ENCODE assay signal across 12 cellular contexts in genomic region chr12:64756371-64756770, GRCh38. TPM values are rescaled to one million over a fixed set of nuclear protein-coding genes. Genes with fewer than 3 reads are reported as not detected.
DNase-seq lines count a peak whose midpoint lies in the region; ATAC-seq and TF ChIP-seq lines count a peak whose summit lies in the region.
"Had no signal": no experiment of that assay in that cellular context is flagged by ENCODE, and none has a peak within 500 bp of the region (broad histone marks: within the 10 kb centered on the region; RNA-seq: fewer than 3 reads in every experiment).

No MANE protein-coding gene starts in this region.

- peak overlapping the region; percentile 96 for H3K4me3 Mint-ChIP-seq in dendritic cell treated with granulocyte-macrophage colony-stimulating factor and Interleukin-4, amounts not matched to agents 40 ng/mL and 50 ng/mL, for 4 days
- H3K4me3 Mint-ChIP-seq: activated naive CD8-positive, alpha-beta T cell treated with anti-CD3 and anti-CD28 coated beads, Interleukin-2, amount 10 ng/mL, durations not matched to agents 7 days and 5 days had no signal

- TF ChIP-seq POLR2A in tibial nerve (IDR thresholded peaks at IDR 0.05): no peak

- 83 to 84% methylated on average over 2 of the region's 2 CpGs for WGBS in tibial nerve, 2 donors

- H3K27ac Mint-ChIP-seq in dendritic cell treated with granulocyte-macrophage colony-stimulating factor and Interleukin-4, amounts not matched to agents 40 ng/mL and 50 ng/mL, for 4 days: peak overlapping the region; percentile 88
- H3K27ac Mint-ChIP-seq: activated naive CD8-positive, alpha-beta T cell treated with anti-CD3 and anti-CD28 coated beads, Interleukin-2, amount 10 ng/mL, durations not matched to agents 7 days and 5 days had no signal

- no peak overlapping the region for H3K4me3 ChIP-seq in tibial nerve
- H3K4me3 ChIP-seq: colonic mucosa, psoas muscle had no signal

- intact Hi-C loops in dendritic cell treated with granulocyte-macrophage colony-stimulating factor and Interleukin-4, amounts not matched to agents 40 ng/mL and 50 ng/mL, for 4 days (cut with micrococcal nuclease): loop anchor here (2.0 to 10.0 kb wide), 3 partner anchors 16 to 302 kb away; partner anchors contain the start of genes RASSF3 and TBK1

- DNase-seq in tibial nerve (ENCODE audit: low spot score in 2 of 2): no peak
- DNase-seq in DMS153 treated with DMSO at 0.1 percent for 48 hours (lab: John Stamatoyannopoulos, UW; ENCODE audit: unreplicated experiment): no peak
- DNase-seq: activated CD4-positive, alpha-beta T cell treated with anti-CD3 and anti-CD28 coated beads, Interleukin-2, amount 50 U/mL, for 4 hours; activated naive CD8-positive, alpha-beta T cell treated with anti-CD3 and anti-CD28 coated beads, Interleukin-2, amount 10 ng/mL, durations not matched to agents 7 days and 5 days; colonic mucosa; KBM-7; psoas muscle had no signal

- H3K36me3 Mint-ChIP-seq in dendritic cell treated with granulocyte-macrophage colony-stimulating factor and Interleukin-4, amounts not matched to agents 40 ng/mL and 50 ng/mL, for 4 days (ENCODE audit: low read depth): peaks cover 70% of the 10 kb centered on the region

- no peak for TF ChIP-seq EP300 in tibial nerve (IDR thresholded peaks at IDR 0.05)

- no peaks in the 10 kb centered on the region for H3K9me3 ChIP-seq in tibial nerve
- H3K9me3 ChIP-seq: colonic mucosa, psoas muscle had no signal

- no peak overlapping the region for H3K27ac ChIP-seq in tibial nerve
- H3K27ac ChIP-seq: colonic mucosa, psoas muscle had no signal

- peaks cover 0 to 19% (median 0%) of the 10 kb centered on the region in 3 donors for H3K36me3 ChIP-seq in tibial nerve
- H3K36me3 ChIP-seq: colonic mucosa had no signal

- ATAC-seq in GM18520 (IDR thresholded peaks at IDR 0.05; ENCODE audit: unreplicated experiment): peak; percentile 37
- ATAC-seq in GM21381 (IDR thresholded peaks at IDR 0.05; ENCODE audit: unreplicated experiment): peak; percentile 37
- ATAC-seq in HG03108 (IDR thresholded peaks at IDR 0.05; ENCODE audit: unreplicated experiment): peak; percentile 31
- ATAC-seq in GM21367 (IDR thresholded peaks at IDR 0.05; ENCODE audit: unreplicated experiment): no peak
- ATAC-seq: psoas muscle had no signal

- no peaks in the 10 kb centered on the region for H3K27me3 Mint-ChIP-seq in dendritic cell treated with granulocyte-macrophage colony-stimulating factor and Interleukin-4, amounts not matched to agents 40 ng/mL and 50 ng/mL, for 4 days
- H3K27me3 Mint-ChIP-seq: activated naive CD8-positive, alpha-beta T cell treated with anti-CD3 and anti-CD28 coated beads, Interleukin-2, amount 10 ng/mL, durations not matched to agents 7 days and 5 days had no signal

- TF ChIP-seq CTCF in tibial nerve (IDR thresholded peaks at IDR 0.05): no peak

- peaks cover 0 to 64% (median 12%) of the 10 kb centered on the region in 4 donors for H3K4me1 ChIP-seq in tibial nerve

- no peaks in the 10 kb centered on the region for H3K9me3 Mint-ChIP-seq in dendritic cell treated with granulocyte-macrophage colony-stimulating factor and Interleukin-4, amounts not matched to agents 40 ng/mL and 50 ng/mL, for 4 days
- H3K9me3 Mint-ChIP-seq: activated naive CD8-positive, alpha-beta T cell treated with anti-CD3 and anti-CD28 coated beads, Interleukin-2, amount 10 ng/mL, durations not matched to agents 7 days and 5 days had no signal

- peaks cover 64% of the 10 kb centered on the region for H3K4me1 Mint-ChIP-seq in dendritic cell treated with granulocyte-macrophage colony-stimulating factor and Interleukin-4, amounts not matched to agents 40 ng/mL and 50 ng/mL, for 4 days (ENCODE audit: low read depth)

- H3K27me3 ChIP-seq in tibial nerve: no peaks in the 10 kb centered on the region
- H3K27me3 ChIP-seq: colonic mucosa had no signal

RNA-seq across cellular contexts. Expression of gene GNS, which starts 2.8 kb away (rescaled TPM):
- total RNA-seq in tibial nerve: 10 to 100 TPM; 72.2 to 88.4 (median 81.4) TPM
